ENCODE assay signal across 1 cellular context in genomic region chr1:2226525-2227340, GRCh38.
A peak's percentile ranks its signal among the peaks of the same experiment; 100 is the strongest.
TF ChIP-seq lines count a peak whose summit lies in the region.

No MANE protein-coding gene starts in this region.

TF ChIP-seq in HepG2, 621 proteins besides CTCF, POLR2A, EP300 and RAD21 (continued from another document and continues in another):
- TF ChIP-seq USF2 (IDR thresholded peaks at IDR 0.05; ENCODE audit: low read depth, low read length) (no peak), USF2 (CRISPR knock-in tag; IDR thresholded peaks at IDR 0.05; ENCODE audit: borderline replicate concordance) (no peak), RXRB (CRISPR knock-in tag; IDR thresholded peaks at IDR 0.05; ENCODE audit: borderline replicate concordance) (no peak), CREM (IDR thresholded peaks at IDR 0.05) (no peak), CREM (CRISPR knock-in tag; IDR thresholded peaks at IDR 0.05) (no peak), GABPB1 (CRISPR knock-in tag; IDR thresholded peaks at IDR 0.05) (no peak; the same call in 1 of the 2 replicates), ZNF317 (CRISPR knock-in tag; IDR thresholded peaks at IDR 0.05) (0 out of 2 replicates have a peak, but pooled peaks have one; percentile 22), ZUFSP (CRISPR knock-in tag; IDR thresholded peaks at IDR 0.05; ENCODE audit: borderline replicate concordance) (no peak), CENPT (CRISPR knock-in tag; IDR thresholded peaks at IDR 0.05; ENCODE audit: low read depth) (no peak), ZFP1 (CRISPR knock-in tag; IDR thresholded peaks at IDR 0.05) (no peak), ZMAT3 (CRISPR knock-in tag; conservative IDR thresholded peaks at IDR 0.05) (no peak), ZSCAN5A (CRISPR knock-in tag; IDR thresholded peaks at IDR 0.05; ENCODE audit: borderline replicate concordance) (no peak), HINFP (CRISPR knock-in tag; IDR thresholded peaks at IDR 0.05; ENCODE audit: low read depth) (no peak), PREB (CRISPR knock-in tag; IDR thresholded peaks at IDR 0.05) (no peak), HMGXB3 (CRISPR knock-in tag; IDR thresholded peaks at IDR 0.05; ENCODE audit: borderline replicate concordance) (no peak), DMAP1 (CRISPR knock-in tag; IDR thresholded peaks at IDR 0.05) (no peak), TOPORS (CRISPR knock-in tag; IDR thresholded peaks at IDR 0.05) (no peak), ZNF331 (CRISPR knock-in tag; IDR thresholded peaks at IDR 0.05) (no peak), IRX3 (CRISPR knock-in tag; IDR thresholded peaks at IDR 0.05; ENCODE audit: borderline replicate concordance, low read depth) (no peak), ZFP36L1 (CRISPR knock-in tag; IDR thresholded peaks at IDR 0.05) (no peak), PAF1 (CRISPR knock-in tag; IDR thresholded peaks at IDR 0.05) (no peak), IKZF5 (CRISPR knock-in tag; IDR thresholded peaks at IDR 0.05) (no peak), ZNF253 (CRISPR knock-in tag; IDR thresholded peaks at IDR 0.05; ENCODE audit: borderline replicate concordance) (no peak), ZNF513 (CRISPR knock-in tag; conservative IDR thresholded peaks at IDR 0.05) (no peak), TEAD2 (CRISPR knock-in tag; IDR thresholded peaks at IDR 0.05) (no peak), ARNT (IDR thresholded peaks at IDR 0.05) (no peak), AFF4 (CRISPR knock-in tag; IDR thresholded peaks at IDR 0.05) (no peak), CBX1 (IDR thresholded peaks at IDR 0.05; ENCODE audit: low read depth) (no peak), HOXA7 (CRISPR knock-in tag; IDR thresholded peaks at IDR 0.05) (no peak), ZNF501 (CRISPR knock-in tag; IDR thresholded peaks at IDR 0.05) (peak; percentile 82), ZKSCAN8 (CRISPR knock-in tag; IDR thresholded peaks at IDR 0.05; ENCODE audit: borderline replicate concordance) (no peak), AGO2 (optimal IDR thresholded peaks at IDR 0.05; ENCODE audit: low read depth, low read length) (peak; percentile 69), ZFP91 (CRISPR knock-in tag; IDR thresholded peaks at IDR 0.05; ENCODE audit: borderline replicate concordance) (peak; percentile 81; the same call in 1 of the 2 replicates), ZNF547 (CRISPR knock-in tag; IDR thresholded peaks at IDR 0.05) (no peak), KDM3A (CRISPR knock-in tag; IDR thresholded peaks at IDR 0.05; ENCODE audit: low read depth) (no peak), PATZ1 (CRISPR knock-in tag; IDR thresholded peaks at IDR 0.05) (peak; percentile 42; the same call in 1 of the 2 replicates)
